Comparison of ENCODE assay signal across 24 cellular contexts in the genomic region with DNA sequence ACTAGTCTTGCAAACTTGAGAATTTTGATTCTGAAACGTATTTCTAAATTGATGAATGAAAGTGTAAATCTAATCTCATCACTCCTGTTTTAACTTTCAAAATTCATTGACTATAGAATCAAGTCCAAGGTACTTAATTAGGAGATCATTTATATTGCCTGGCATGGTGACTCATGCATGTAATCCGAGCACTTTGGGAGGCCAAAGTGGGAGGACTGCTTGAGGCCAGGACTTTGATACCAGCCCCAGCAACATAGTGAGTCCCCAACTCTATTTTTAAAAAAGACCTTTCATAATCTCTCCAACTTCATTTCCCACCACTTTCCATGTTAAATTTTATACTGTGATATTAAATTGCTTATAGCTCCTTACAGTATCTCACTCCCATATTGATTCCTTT. TPM values are rescaled to one million over a fixed set of nuclear protein-coding genes. Genes with fewer than 3 reads are reported as not detected.
DNase-seq lines count a peak whose midpoint lies in the region; ATAC-seq and TF ChIP-seq lines count a peak whose summit lies in the region.
"Had no signal": no experiment of that assay in that cellular context is flagged by ENCODE, and none has a peak within 500 bp of the region (broad histone marks: within the 10 kb centered on the region; RNA-seq: fewer than 3 reads in every experiment).

No MANE protein-coding gene starts in this region.

- H2BK5ac ChIP-seq in mesenchymal stem cell (ENCODE audit: low read depth, low read length, poor library complexity, severe bottlenecking) = no peak overlapping the region

- peaks cover 23% of the 10 kb centered on the region for H3K36me3 Mint-ChIP-seq in Calu3 (ENCODE audit: insufficient read depth, unreplicated experiment)
- no peaks in the 10 kb centered on the region for H3K36me3 Mint-ChIP-seq in activated CD4-positive, alpha-beta memory T cell treated with anti-CD3 and anti-CD28 coated beads, Interleukin-2, amount 10 ng/mL, durations not matched to agents 7 days and 5 days (ENCODE audit: low read depth)
- H3K36me3 Mint-ChIP-seq: CD4-positive, alpha-beta memory T cell; T-cell had no signal

- no peak overlapping the region for H4K8ac ChIP-seq in mesenchymal stem cell (ENCODE audit: low read length)

- no peaks in the 10 kb centered on the region for H3K27me3 ChIP-seq in HCT116 (ENCODE audit: insufficient read depth, low read length)
- no peaks in the 10 kb centered on the region for H3K27me3 ChIP-seq in RWPE2 (ENCODE audit: insufficient read depth, poor library complexity, severe bottlenecking)
- no peaks in the 10 kb centered on the region for H3K27me3 ChIP-seq in mesenchymal stem cell (ENCODE audit: control insufficient read depth in 1 of 2, insufficient read depth in 1 of 2, low read length in 2 of 2)

- H3K4me1 ChIP-seq in HCT116 (ENCODE audit: control insufficient read depth in 1 of 2, insufficient read depth in 2 of 2, low read length in 2 of 2) = peaks cover 12 to 31% of the 10 kb centered on the region in 2 experiments
- H3K4me1 ChIP-seq in RWPE2 (ENCODE audit: insufficient read depth, poor library complexity, severe bottlenecking) = peaks cover 24% of the 10 kb centered on the region
- peaks cover 2% of the 10 kb centered on the region for H3K4me1 ChIP-seq in mesenchymal stem cell (ENCODE audit: control insufficient read depth, insufficient read depth, low read depth, low read length)

- no peak overlapping the region for H3K14ac ChIP-seq in mesenchymal stem cell (ENCODE audit: low read length in 2 of 2)

- RAD21 ChIA-PET in HCT116 (lab: Charles Lee; ENCODE audit: low non-redundant PET in 1 of 2, low total read pairs in 2 of 2, uncharacterized antibody in 2 of 2, unreplicated experiment in 2 of 2) = no interaction called here

- no peak for TF ChIP-seq POLR2A in HCT116 (IDR thresholded peaks at IDR 0.05; ENCODE audit: borderline replicate concordance, extremely low read depth, insufficient read depth, insufficient read length)

- H3K23ac ChIP-seq in mesenchymal stem cell (ENCODE audit: low read length in 2 of 2) = no peak overlapping the region

- ATAC-seq in HCT116 (no peak), RWPE2 (ENCODE audit: low read depth) (no peak)
- ATAC-seq: T-cell had no signal

- TF ChIP-seq CTCF in Calu3 (IDR thresholded peaks at IDR 0.05; ENCODE audit: unreplicated experiment) (no peak), HCT116 (IDR thresholded peaks at IDR 0.05 in 2 of 3, conservative IDR thresholded peaks at IDR 0.05 in 1 of 3; ENCODE audit: borderline replicate concordance in 1 of 3, insufficient read depth in 1 of 3, low read depth in 2 of 3, low read length in 2 of 3) (no peak), RWPE2 (IDR thresholded peaks at IDR 0.05; ENCODE audit: poor library complexity, severe bottlenecking) (no peak)

- no peak overlapping the region for H3K4me3 ChIP-seq in HCT116 (replicated peaks in 1 of 2; ENCODE audit: low read depth in 1 of 2, low read length in 2 of 2)
- no peak overlapping the region for H3K4me3 ChIP-seq in RWPE2 (ENCODE audit: severe bottlenecking)
- H3K4me3 ChIP-seq in mesenchymal stem cell (ENCODE audit: insufficient read depth in 1 of 2, low read depth in 1 of 2, low read length in 2 of 2) = no peak overlapping the region

- H3K9me2 ChIP-seq in HCT116 (ENCODE audit: insufficient read depth) = no peaks in the 10 kb centered on the region

- H3K79me2 ChIP-seq in HCT116 (ENCODE audit: insufficient read depth, low read length) = no peaks in the 10 kb centered on the region

- intact Hi-C loops in Calu3 (cut with micrococcal nuclease; ENCODE audit: unreplicated experiment) = loop anchor here (5.0 kb wide), 1 partner anchor 38 kb away; no protein-coding TSS in a partner anchor
- intact Hi-C loops in HCT116 (cut with micrococcal nuclease) = no loop called here
- intact Hi-C loops in cardiac septum (cut with DNase I) = no loop called here

- TF ChIP-seq RAD21 in HCT116 (IDR thresholded peaks at IDR 0.05; ENCODE audit: low read depth) = no peak

- DNase-seq in Calu3 (peak; percentile 8), HCT116 (ENCODE audit: low read depth, low spot score) (no peak), RWPE2 (ENCODE audit: low spot score) (no peak), mesenchymal stem cell (peak; percentile 24), cardiac septum (ENCODE audit: low spot score) (no peak), NCI-H2227 treated with DMSO at 0.1 percent for 48 hours (lab: John Stamatoyannopoulos, UW) (no peak)
- no peak for DNase-seq in activated CD4-positive, alpha-beta memory T cell treated with anti-CD3 and anti-CD28 coated beads, Interleukin-2, amount 10 ng/mL, durations not matched to agents 7 days and 5 days
- DNase-seq: AML-193; C1 segment of cervical spinal cord; CD4-positive, alpha-beta memory T cell; COR-L47; DMS79 treated with DMSO at 0.1 percent for 48 hours; H7; MV-4-11; NCI-H1105; NCI-H1436 treated with DMSO at 0.1 percent for 48 hours; NCI-H187 treated with DMSO at 0.1 percent for 48 hours; NCI-H2107; NCI-H446; NCI-H524 treated with DMSO at 0.1 percent for 48 hours; NCI-H82; RPMI8226; SHP77; T-cell had no signal

- H3K27ac Mint-ChIP-seq in Calu3 (ENCODE audit: unreplicated experiment) = peak overlapping the region; percentile 87
- no peak overlapping the region for H3K27ac Mint-ChIP-seq in activated CD4-positive, alpha-beta memory T cell treated with anti-CD3 and anti-CD28 coated beads, Interleukin-2, amount 10 ng/mL, durations not matched to agents 7 days and 5 days
- H3K27ac Mint-ChIP-seq: T-cell had no signal

- H2AFZ ChIP-seq in HCT116 (ENCODE audit: low read depth, low read length, poor library complexity, severe bottlenecking) (no peak overlapping the region), mesenchymal stem cell (ENCODE audit: low read depth, low read length) (no peak overlapping the region)

- no peaks in the 10 kb centered on the region for H3K9me3 Mint-ChIP-seq in Calu3 (ENCODE audit: low read depth, unreplicated experiment)
- H3K9me3 Mint-ChIP-seq in activated CD4-positive, alpha-beta memory T cell treated with anti-CD3 and anti-CD28 coated beads, Interleukin-2, amount 10 ng/mL, durations not matched to agents 7 days and 5 days = peaks cover 2% of the 10 kb centered on the region

- no peaks in the 10 kb centered on the region for H3K79me1 ChIP-seq in mesenchymal stem cell (replicated peaks; ENCODE audit: low read length, poor library complexity, severe bottlenecking)

- no peak overlapping the region for H3K18ac ChIP-seq in mesenchymal stem cell (ENCODE audit: low read depth in 1 of 2, low read length in 2 of 2)

- peak overlapping the region; percentile 40; the same call in 1 of the 2 replicates for H3K4me2 ChIP-seq in HCT116 (ENCODE audit: low read length)
- no peak overlapping the region for H3K4me2 ChIP-seq in mesenchymal stem cell (ENCODE audit: low read length, poor library complexity, severe bottlenecking)

- POLR2A ChIA-PET in HCT116 (lab: Charles Lee) = no interaction called here
- POLR2A ChIA-PET in activated CD4-positive, alpha-beta memory T cell treated with anti-CD3 and anti-CD28 coated beads, Interleukin-2, amount 10 ng/mL, durations not matched to agents 7 days and 5 days (lab: Charles Lee) = no interaction called here

- 22% methylated on average over 1 of the region's 2 CpGs for WGBS in mesenchymal stem cell

- H3K36me3 ChIP-seq in HCT116 (ENCODE audit: control insufficient read depth in 1 of 2, insufficient read depth in 2 of 2, low read length in 2 of 2) (no peaks in the 10 kb centered on the region), RWPE2 (ENCODE audit: low read depth) (no peaks in the 10 kb centered on the region), mesenchymal stem cell (ENCODE audit: control insufficient read depth in 1 of 2, insufficient read depth in 2 of 2, low read depth in 1 of 2, low read length in 2 of 2) (no peaks in the 10 kb centered on the region)

- H3K27me3 Mint-ChIP-seq in Calu3 (ENCODE audit: unreplicated experiment) = no peaks in the 10 kb centered on the region
- H3K27me3 Mint-ChIP-seq in activated CD4-positive, alpha-beta memory T cell treated with anti-CD3 and anti-CD28 coated beads, Interleukin-2, amount 10 ng/mL, durations not matched to agents 7 days and 5 days = peaks cover 18% of the 10 kb centered on the region

- H2BK12ac ChIP-seq in mesenchymal stem cell (ENCODE audit: low read length in 2 of 2) = no peak overlapping the region

- no peaks in the 10 kb centered on the region for H4K20me1 ChIP-seq in HCT116 (ENCODE audit: insufficient read depth)

- no peak overlapping the region for H3K9ac ChIP-seq in HCT116 (ENCODE audit: low read length)
- no peak overlapping the region for H3K9ac ChIP-seq in mesenchymal stem cell (ENCODE audit: low read length)

- H2BK120ac ChIP-seq in mesenchymal stem cell (ENCODE audit: low read depth, low read length) = peak overlapping the region; percentile 42

- no peak overlapping the region for H3K4ac ChIP-seq in mesenchymal stem cell (ENCODE audit: low read depth in 1 of 2, low read length in 2 of 2)

- H4K91ac ChIP-seq in mesenchymal stem cell (ENCODE audit: low read length) = no peak overlapping the region

- H2BK15ac ChIP-seq in mesenchymal stem cell (ENCODE audit: low read depth, poor library complexity, severe bottlenecking) = no peak overlapping the region

- BruUV-seq in Calu3 (replicated peaks; lab: Mats Ljungman, UMichigan) = no TSS peak
- no TSS peak for BruUV-seq in HCT116 (replicated peaks; lab: Mats Ljungman, UMichigan)

- no peak overlapping the region for H2AK5ac ChIP-seq in mesenchymal stem cell (ENCODE audit: low read length, severe bottlenecking)

- peaks cover 30% of the 10 kb centered on the region for H3K4me1 Mint-ChIP-seq in Calu3 (ENCODE audit: low read depth, unreplicated experiment)
- H3K4me1 Mint-ChIP-seq in activated CD4-positive, alpha-beta memory T cell treated with anti-CD3 and anti-CD28 coated beads, Interleukin-2, amount 10 ng/mL, durations not matched to agents 7 days and 5 days = peaks cover 8% of the 10 kb centered on the region

- H3K27ac ChIP-seq in HCT116 (ENCODE audit: low read depth, low read length) (no peak overlapping the region), RWPE2 (ENCODE audit: poor library complexity, severe bottlenecking) (peak overlapping the region; percentile 77), mesenchymal stem cell (ENCODE audit: low read length, poor library complexity, severe bottlenecking) (no peak overlapping the region)

- CTCF ChIA-PET in Calu3 (lab: Charles Lee) (no interaction called here), HCT116 (lab: Charles Lee) (no interaction called here)
- CTCF ChIA-PET in activated CD4-positive, alpha-beta memory T cell treated with anti-CD3 and anti-CD28 coated beads, Interleukin-2, amount 10 ng/mL, durations not matched to agents 7 days and 5 days (lab: Charles Lee) = no interaction called here

- no peaks in the 10 kb centered on the region for H3K9me3 ChIP-seq in HCT116 (ENCODE audit: control insufficient read depth in 1 of 2, insufficient read depth in 1 of 2, low read depth in 1 of 2, low read length in 2 of 2)
- no peaks in the 10 kb centered on the region for H3K9me3 ChIP-seq in RWPE2 (ENCODE audit: severe bottlenecking)
- H3K9me3 ChIP-seq in mesenchymal stem cell (ENCODE audit: control insufficient read depth, low read length) = no peaks in the 10 kb centered on the region

- H3K4me3 Mint-ChIP-seq in Calu3 (ENCODE audit: low read depth, unreplicated experiment) = peak overlapping the region; percentile 37
- no peak overlapping the region for H3K4me3 Mint-ChIP-seq in activated CD4-positive, alpha-beta memory T cell treated with anti-CD3 and anti-CD28 coated beads, Interleukin-2, amount 10 ng/mL, durations not matched to agents 7 days and 5 days
- H3K4me3 Mint-ChIP-seq: CD4-positive, alpha-beta memory T cell; T-cell had no signal

RNA-seq across cellular contexts. Expression of a gene that starts 3.0 kb away (rescaled TPM):
- total RNA-seq in Calu3 (2022) (22.0 and 27.2 TPM in 2 replicates), HCT116 (2021; ENCODE audit: unreplicated experiment) (15.4 TPM), cardiac septum (7.9 TPM)
- polyA plus RNA-seq in HCT116 (2012) = 5.0 and 5.4 TPM in 2 replicates
- polyA plus RNA-seq in mesenchymal stem cell (2013, experiment 1 of 2) = 11.6 TPM
- polyA plus RNA-seq in mesenchymal stem cell (2013, experiment 2 of 2) = 11.1 TPM
- total RNA-seq in activated CD4-positive, alpha-beta memory T cell treated with anti-CD3 and anti-CD28 coated beads, Interleukin-2, amount 10 ng/mL, durations not matched to agents 7 days and 5 days = under 1 TPM in 1 of 2 experiments, not detected in 1; 0.18 TPM

RNA-seq across cellular contexts. Expression of a gene that starts 22.3 kb away (rescaled TPM):
- total RNA-seq in Calu3 (2022) = 1.2 and 1.4 TPM in 2 replicates
- total RNA-seq in HCT116 (2021; ENCODE audit: unreplicated experiment) = 3.5 TPM
- polyA plus RNA-seq in HCT116 (2012) = 0.55 and 1.1 TPM in 2 replicates
- 0.55 TPM for polyA plus RNA-seq in mesenchymal stem cell (2013, experiment 1 of 2)
- polyA plus RNA-seq in mesenchymal stem cell (2013, experiment 2 of 2) = 0.63 TPM
- 0.24 TPM for total RNA-seq in cardiac septum
- not detected for total RNA-seq in activated CD4-positive, alpha-beta memory T cell treated with anti-CD3 and anti-CD28 coated beads, Interleukin-2, amount 10 ng/mL, durations not matched to agents 7 days and 5 days
- total RNA-seq: CD4-positive, alpha-beta memory T cell; T-cell had no signal
- polyA plus RNA-seq: CD4-positive, alpha-beta memory T cell had no signal

Comparison
In these comparisons a context has a peak if more than half of its experiments do, and no peak if none do; other contexts are left out.
1. DNase-seq: peak in Calu3 (single experiment) and mesenchymal stem cell (single experiment); none in HCT116 (single experiment), RWPE2 (single experiment), cardiac septum (single experiment), activated CD4-positive, alpha-beta memory T cell treated with anti-CD3 and anti-CD28 coated beads, Interleukin-2, amount 10 ng/mL, durations not matched to agents 7 days and 5 days (single experiment) and NCI-H2227 treated with DMSO at 0.1 percent for 48 hours (single experiment).